ENCODE assay signal across 9 cellular contexts in genomic region chr1:25544819-25545218, GRCh38. TPM values are rescaled to one million over a fixed set of nuclear protein-coding genes. Genes with fewer than 3 reads are reported as not detected.
DNase-seq lines count a peak whose midpoint lies in the region; ATAC-seq, FAIRE-seq and TF ChIP-seq lines count a peak whose summit lies in the region.
"Had no signal": no experiment of that assay in that cellular context is flagged by ENCODE, and none has a peak within 500 bp of the region (broad histone marks: within the 10 kb centered on the region; RNA-seq: fewer than 3 reads in every experiment).

No MANE protein-coding gene starts in this region.

- H4K20me1 ChIP-seq in KMS-11 (ENCODE audit: insufficient read depth) (no peaks in the 10 kb centered on the region), HepG2 (ENCODE audit: insufficient read depth, low read length) (no peaks in the 10 kb centered on the region)

- H3K27me3 ChIP-seq in ACC112 (ENCODE audit: insufficient read depth, low read length), result no peaks in the 10 kb centered on the region
- no peaks in the 10 kb centered on the region for H3K27me3 ChIP-seq in KMS-11 (ENCODE audit: insufficient read depth, low read depth)
- no peaks in the 10 kb centered on the region; a peak in 1 of 5 replicates for H3K27me3 ChIP-seq in HepG2 (ENCODE audit: control insufficient read depth in 1 of 2, insufficient read depth in 2 of 2, low read length in 2 of 2)
- H3K27me3 ChIP-seq in thyroid gland, result no peaks in the 10 kb centered on the region

- H3K4me3 ChIP-seq in ACC112 (ENCODE audit: low read depth, low read length) (peak overlapping the region; percentile 85), KMS-11 (IDR thresholded peaks at IDR 0.05; ENCODE audit: insufficient read depth, low read depth, low read length) (peak overlapping the region; percentile 73), cardiac fibroblast (replicated peaks in 1 of 2; ENCODE audit: low read depth in 2 of 2, low read length in 2 of 2) (peak overlapping the region; percentile 77 to 84), HepG2 (replicated peaks in 1 of 3; ENCODE audit: insufficient read depth in 1 of 3, low read depth in 2 of 3, low read length in 3 of 3) (peak overlapping the region; percentile 75 to 91 (median 89)), thyroid gland (replicated peaks in 1 of 3) (peak overlapping the region in 1 of 3 donors; percentile 91)

- 60% methylated on average over 6 of the region's 6 CpGs for WGBS in HepG2 (ENCODE audit: low lambda C conversion rate)
- 37 to 50% methylated on average over 6 of the region's 6 CpGs for WGBS in thyroid gland, 2 donors

- POLR2A ChIA-PET in HepG2 (lab: Yijun Ruan, JAX), result interaction anchor here (1.1 kb wide), 1 partner anchor 9 kb away, joined by 3 read pairs; no protein-coding TSS in a partner anchor

- H3K27ac ChIP-seq in ACC112 (ENCODE audit: low read depth, low read length) (no peak overlapping the region), KMS-11 (no peak overlapping the region), HepG2 (ENCODE audit: extremely low read length, insufficient read depth, low read length) (no peak overlapping the region), thyroid gland (peak overlapping the region in 2 of 3 donors; percentile 70 to 76)

- TF ChIP-seq EP300 in HepG2 (IDR thresholded peaks at IDR 0.05; ENCODE audit: low read depth in 2 of 2, low read length in 2 of 2), result no peak
- TF ChIP-seq EP300 in HepG2 (CRISPR knock-in tag; IDR thresholded peaks at IDR 0.05; ENCODE audit: borderline replicate concordance), result no peak

- H3K4me2 ChIP-seq in KMS-11, result peak overlapping the region; percentile 88
- peak overlapping the region; percentile 76 for H3K4me2 ChIP-seq in HepG2 (ENCODE audit: low read depth, low read length)

- no peak for TF ChIP-seq POLR2A in HepG2 (IDR thresholded peaks at IDR 0.05; ENCODE audit: insufficient read depth in 1 of 2, low read depth in 2 of 2, low read length in 2 of 2)
- peak in 1 of 2 donors; percentile 63 for TF ChIP-seq POLR2A in thyroid gland (IDR thresholded peaks at IDR 0.05)

- CTCF ChIA-PET in HepG2 (lab: Yijun Ruan, JAX; ENCODE audit: low intra/inter-chr PET ratio, low total read pairs), result no interaction called here

- no TSS peak for BruUV-seq in HepG2 (replicated peaks; lab: Mats Ljungman, UMichigan)

- ATAC-seq in HepG2, result peak; percentile 5; the same call in 2 of the 3 replicates
- ATAC-seq in GM21576 (IDR thresholded peaks at IDR 0.05; ENCODE audit: unreplicated experiment), result no peak

- TF ChIP-seq RAD21 in HepG2 (CRISPR knock-in tag; IDR thresholded peaks at IDR 0.05), result no peak

- no peak for FAIRE-seq in HepG2 (lab: Jason Lieb, UNC)
- FAIRE-seq: colon had no signal

- peak in 1 of 2 donors; percentile 24 for DNase-seq in cardiac fibroblast (ENCODE audit: low read depth in 2 of 2)
- DNase-seq in HepG2 (ENCODE audit: low spot score), result no peak
- DNase-seq in thyroid gland, result peak; percentile 77 to 78
- no peak for DNase-seq in NCI-H82 treated with DMSO at 0.1 percent for 48 hours (lab: John Stamatoyannopoulos, UW; ENCODE audit: unreplicated experiment)
- no peak for DNase-seq in HCEC 1CT

- H2AFZ ChIP-seq in ACC112 (ENCODE audit: low read length, unreplicated experiment) (peak overlapping the region; percentile 77), KMS-11 (ENCODE audit: low read depth) (no peak overlapping the region), HepG2 (ENCODE audit: low read length) (no peak overlapping the region)

- intact Hi-C loops in HepG2 (cut with micrococcal nuclease; ENCODE audit: unreplicated experiment) (no loop called here), thyroid gland (cut with DNase I) (loop anchor here (5.0 to 10.0 kb wide), 2 partner anchors 67 to 250 kb away; no protein-coding TSS in a partner anchor)

- H3K9ac ChIP-seq in KMS-11 (peak overlapping the region; percentile 53; the same call in 1 of the 2 replicates), HepG2 (ENCODE audit: insufficient read depth, low read depth, low read length) (peak overlapping the region; percentile 71)

- TF ChIP-seq CTCF in KMS-11 (conservative IDR thresholded peaks at IDR 0.05; ENCODE audit: low read depth, low read length) (no peak), cardiac fibroblast (IDR thresholded peaks at IDR 0.05; ENCODE audit: low read depth, low read length) (no peak), HepG2 (CRISPR knock-in tag; IDR thresholded peaks at IDR 0.05) (no peak), thyroid gland (IDR thresholded peaks at IDR 0.05) (no peak)

- in situ Hi-C loops in HepG2 (cut with HindIII; ENCODE audit: extremely low pct_ligation_motif_present, low pct_unique_long_range_greater_than_20kb), result no loop called here

- no peaks in the 10 kb centered on the region for H3K9me3 ChIP-seq in HepG2 (ENCODE audit: low read length)
- no peaks in the 10 kb centered on the region for H3K9me3 ChIP-seq in thyroid gland

- H3K4me1 ChIP-seq in ACC112 (ENCODE audit: control insufficient read depth, insufficient read depth, low read length, unreplicated experiment) (peaks cover 16% of the 10 kb centered on the region), KMS-11 (ENCODE audit: low read depth, poor library complexity, severe bottlenecking) (peaks cover 55% of the 10 kb centered on the region), HepG2 (ENCODE audit: insufficient read depth, low read length) (peaks cover 67% of the 10 kb centered on the region), thyroid gland (peaks cover 35 to 43% of the 10 kb centered on the region in 2 donors)

- H3K79me2 ChIP-seq in ACC112 (ENCODE audit: control insufficient read depth, insufficient read depth, low read length, unreplicated experiment), result no peaks in the 10 kb centered on the region
- peaks cover 48% of the 10 kb centered on the region for H3K79me2 ChIP-seq in KMS-11 (ENCODE audit: insufficient read depth, low read depth)
- H3K79me2 ChIP-seq in HepG2 (ENCODE audit: insufficient read depth, low read length), result no peaks in the 10 kb centered on the region

- no peaks in the 10 kb centered on the region for H3K36me3 ChIP-seq in ACC112 (ENCODE audit: insufficient read depth, low read length)
- H3K36me3 ChIP-seq in KMS-11 (ENCODE audit: insufficient read depth), result no peaks in the 10 kb centered on the region
- no peaks in the 10 kb centered on the region for H3K36me3 ChIP-seq in HepG2 (replicated peaks in 1 of 2; ENCODE audit: control insufficient read depth in 1 of 2, insufficient read depth in 2 of 2, low read length in 2 of 2)
- no peaks in the 10 kb centered on the region for H3K36me3 ChIP-seq in thyroid gland

TF ChIP-seq in HepG2, 621 proteins besides CTCF, POLR2A, EP300 and RAD21:
- TF ChIP-seq SRY (CRISPR knock-in tag; IDR thresholded peaks at IDR 0.05), result no peak
- TF ChIP-seq MTF1 (CRISPR knock-in tag; IDR thresholded peaks at IDR 0.05), result no peak
- no peak for TF ChIP-seq ZNF747 (CRISPR knock-in tag; IDR thresholded peaks at IDR 0.05; ENCODE audit: borderline replicate concordance)
- TF ChIP-seq HIC2 (CRISPR knock-in tag; IDR thresholded peaks at IDR 0.05; ENCODE audit: low read depth), result 0 out of 2 replicates have a peak, but pooled peaks have one; percentile 49
- peak; percentile 74; the same call in 1 of the 2 replicates for TF ChIP-seq HNRNPL (IDR thresholded peaks at IDR 0.05; ENCODE audit: low read depth, low read length)

RNA-seq across cellular contexts. Expression of gene LDLRAP1, which starts 1.4 kb away (rescaled TPM):
- total RNA-seq in HepG2 (2016; rRNA removed; fragmentation: Illumina TruSeq; extraction: Trizol) (6.3 and 7.2 TPM in 2 replicates), thyroid gland (10 to 100 TPM; 25.1 to 40.9 (median 34.4) TPM)
- 1.6 and 1.8 TPM in 2 replicates for total RNA-seq in HepG2 (2016; cell fraction: cytosol; rRNA removed; fragmentation: Illumina TruSeq; extraction: Trizol; ENCODE audit: low read depth)
- 5.6 and 7.1 TPM in 2 replicates for total RNA-seq in HepG2 (2016; cell fraction: insoluble cytoplasmic fraction; rRNA removed; fragmentation: Illumina TruSeq; extraction: Trizol)
- total RNA-seq in HepG2 (2016; cell fraction: membrane; rRNA removed; fragmentation: Illumina TruSeq; extraction: Trizol), result 5.1 and 6.4 TPM in 2 replicates
- 4.2 and 4.7 TPM in 2 replicates for total RNA-seq in HepG2 (2016; cell fraction: nucleus; rRNA removed; fragmentation: Illumina TruSeq; extraction: Trizol)
- polyA plus RNA-seq in HepG2 (2011; rRNA removed), result 12.1 and 13.7 TPM in 2 replicates
- 9.5 and 10.4 TPM in 2 replicates for polyA plus RNA-seq in HepG2 (2011; cell fraction: cytosol; rRNA removed)
- 22.0 and 26.7 TPM in 2 replicates for polyA plus RNA-seq in HepG2 (2011; cell fraction: nucleus; rRNA removed)
- polyA plus RNA-seq in HepG2 (2012), result 7.7 and 7.8 TPM in 2 replicates
- 1.6 and 1.8 TPM in 2 replicates for polyA plus RNA-seq in HepG2 (2016; cell fraction: cytosol; fragmentation: Illumina TruSeq; extraction: Trizol; ENCODE audit: low read depth)
- polyA plus RNA-seq in HepG2 (2016; cell fraction: insoluble cytoplasmic fraction; fragmentation: Illumina TruSeq; extraction: Trizol; ENCODE audit: low read depth), result 7.0 and 8.1 TPM in 2 replicates
- polyA plus RNA-seq in HepG2 (2016; cell fraction: membrane; fragmentation: Illumina TruSeq; extraction: Trizol; ENCODE audit: low read depth), result 4.6 and 4.8 TPM in 2 replicates
- polyA plus RNA-seq in HepG2 (2016; cell fraction: nucleus; fragmentation: Illumina TruSeq; extraction: Trizol; ENCODE audit: insufficient read depth, low read depth), result 12.0 and 13.6 TPM in 2 replicates
- 12.3 and 19.3 TPM in 2 replicates for polyA minus RNA-seq in HepG2 (2011; rRNA and poly(A)+ RNA removed; ENCODE audit: low replicate concordance)
- polyA minus RNA-seq in HepG2 (2011; cell fraction: cytosol; rRNA and poly(A)+ RNA removed), result 6.8 and 10.5 TPM in 2 replicates
- polyA minus RNA-seq in HepG2 (2011; cell fraction: nucleus; rRNA and poly(A)+ RNA removed), result 6.1 and 6.2 TPM in 2 replicates

Comparison
In these comparisons a context has a peak if more than half of its experiments do, and no peak if none do; other contexts are left out.
1. H3K27ac ChIP-seq: peak in thyroid gland (2 of 3); none in ACC112 (single experiment), KMS-11 (single experiment) and HepG2 (single experiment).
2. DNase-seq: peak in thyroid gland (2 of 2); none in HepG2 (single experiment), NCI-H82 treated with DMSO at 0.1 percent for 48 hours (single experiment) and HCEC 1CT (single experiment).